ENCODE assay signal across 22 cellular contexts in the genomic region with DNA sequence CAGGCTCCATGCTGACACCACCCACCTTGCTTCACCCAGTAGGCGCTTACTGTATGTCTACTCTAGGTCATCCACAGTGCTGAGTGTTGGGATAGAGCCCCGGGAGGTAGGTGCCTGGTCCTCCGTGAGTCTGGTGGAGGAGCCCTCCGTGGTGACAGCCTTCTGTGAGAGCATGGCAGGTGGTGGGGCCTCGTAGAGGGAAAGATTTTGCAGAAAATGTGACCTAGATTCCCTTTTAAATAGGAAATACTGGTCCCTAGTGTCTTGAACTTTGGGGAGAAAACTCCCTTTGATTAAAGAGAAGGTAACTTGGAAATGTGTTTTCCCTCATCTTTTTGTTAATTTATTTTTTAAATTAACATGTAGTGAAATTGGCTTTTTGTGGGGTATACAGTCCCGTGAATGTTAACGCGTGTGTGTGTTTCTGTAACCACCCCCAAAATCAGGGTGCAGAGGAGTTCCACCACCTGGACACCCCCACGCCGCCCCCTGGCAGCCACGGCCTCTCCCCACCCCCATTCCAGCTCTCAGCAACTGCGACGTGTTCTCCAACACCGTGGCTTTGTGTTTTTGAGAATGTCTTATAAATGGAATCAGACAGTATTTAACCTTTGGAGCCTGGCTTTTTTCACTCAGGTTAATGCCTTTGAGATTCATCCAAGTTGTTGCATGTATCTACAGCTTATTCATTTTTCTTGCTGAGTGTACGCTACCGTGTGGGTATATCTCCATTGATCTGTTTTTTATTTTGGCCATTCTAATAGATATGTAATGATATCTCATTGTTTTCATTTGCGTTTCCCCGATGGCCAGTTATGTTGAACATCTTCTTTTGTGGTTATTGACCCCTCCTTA.
"Had no signal": no experiment of that assay in that cellular context is flagged by ENCODE, and none has a peak within 500 bp of the region (broad histone marks: within the 10 kb centered on the region; RNA-seq: fewer than 3 reads in every experiment).

No MANE protein-coding gene starts in this region.

- H3K27ac ChIP-seq: brain microvascular endothelial cell, colonic mucosa, gastroesophageal sphincter, heart left ventricle, neural progenitor cell, psoas muscle, SK-N-MC, stomach had no signal

- H3K36me3 ChIP-seq: brain microvascular endothelial cell, colonic mucosa, heart left ventricle, neural progenitor cell had no signal

- H3K4me1 ChIP-seq: colonic mucosa, gastroesophageal sphincter, heart left ventricle, neural progenitor cell, psoas muscle, stomach had no signal

- ATAC-seq: activated CD4-positive, alpha-beta T cell treated with anti-CD3 and anti-CD28 coated beads for 36 hours; activated T-helper 17 cell treated with anti-CD3 and anti-CD28 coated beads, Interleukin-2, amount 50 U/mL, for 72 hours; esophagus mucosa; naive thymus-derived CD4-positive, alpha-beta T cell; psoas muscle; right cardiac atrium; stimulated activated effector memory CD8-positive, alpha-beta T cell treated with anti-CD3 and anti-CD28 coated beads, Interleukin-12 subunit alpha, Interleukin-12 subunit beta, amount 100 ng/mL, for 72 hours had no signal

- H3K27ac Mint-ChIP-seq: activated CD4-positive, alpha-beta T cell treated with anti-CD3 and anti-CD28 coated beads for 36 hours; activated naive CD4-positive, alpha-beta T cell treated with anti-CD3 and anti-CD28 coated beads for 36 hours; activated T-helper 17 cell treated with anti-CD3 and anti-CD28 coated beads, Interleukin-2, amount 50 U/mL, for 72 hours; naive thymus-derived CD4-positive, alpha-beta T cell; neural progenitor cell; stimulated activated effector memory CD8-positive, alpha-beta T cell treated with anti-CD3 and anti-CD28 coated beads, Interleukin-12 subunit alpha, Interleukin-12 subunit beta, amount 100 ng/mL, for 72 hours; T-helper 2 cell treated with Interferon-gamma antibody and Interleukin-4, amounts not matched to agents 5 μg/mL and 100 μg/mL, for 36 hours had no signal

- H3K9me3 ChIP-seq: colonic mucosa had no signal

- H3K36me3 Mint-ChIP-seq: neural progenitor cell had no signal

- H3K27me3 ChIP-seq: brain microvascular endothelial cell, colonic mucosa, gastroesophageal sphincter, heart left ventricle, neural progenitor cell, stomach had no signal

- H3K27me3 Mint-ChIP-seq: activated CD4-positive, alpha-beta T cell treated with anti-CD3 and anti-CD28 coated beads for 36 hours; activated T-helper 17 cell treated with anti-CD3 and anti-CD28 coated beads, Interleukin-2, amount 50 U/mL, for 72 hours; central memory CD8-positive, alpha-beta T cell; naive thymus-derived CD4-positive, alpha-beta T cell had no signal

- H3K4me1 Mint-ChIP-seq: activated CD4-positive, alpha-beta T cell treated with anti-CD3 and anti-CD28 coated beads for 36 hours; activated T-helper 17 cell treated with anti-CD3 and anti-CD28 coated beads, Interleukin-2, amount 50 U/mL, for 72 hours; naive thymus-derived CD4-positive, alpha-beta T cell; neural progenitor cell; stimulated activated effector memory CD8-positive, alpha-beta T cell treated with anti-CD3 and anti-CD28 coated beads, Interleukin-12 subunit alpha, Interleukin-12 subunit beta, amount 100 ng/mL, for 72 hours had no signal

- DNase-seq: activated CD4-positive, alpha-beta T cell treated with anti-CD3 and anti-CD28 coated beads for 36 hours; activated naive CD4-positive, alpha-beta T cell treated with anti-CD3 and anti-CD28 coated beads for 36 hours; activated T-cell treated with anti-CD3 and anti-CD28 coated beads for 4 hours; brain microvascular endothelial cell; colonic mucosa; mesenchymal stem cell; naive thymus-derived CD4-positive, alpha-beta T cell; psoas muscle; right cardiac atrium; small intestine; stimulated activated CD4-positive, alpha-beta T cell treated with anti-CD3 and anti-CD28 coated beads, Interleukin-4, amount 100 ng/mL, for 24 hours; trophoblast cell had no signal

- H3K4me3 Mint-ChIP-seq: activated CD4-positive, alpha-beta T cell treated with anti-CD3 and anti-CD28 coated beads for 36 hours; activated naive CD4-positive, alpha-beta T cell treated with anti-CD3 and anti-CD28 coated beads for 36 hours; activated T-helper 17 cell treated with anti-CD3 and anti-CD28 coated beads, Interleukin-2, amount 50 U/mL, for 72 hours; central memory CD8-positive, alpha-beta T cell; naive thymus-derived CD4-positive, alpha-beta T cell; neural progenitor cell; stimulated activated effector memory CD8-positive, alpha-beta T cell treated with anti-CD3 and anti-CD28 coated beads, Interleukin-12 subunit alpha, Interleukin-12 subunit beta, amount 100 ng/mL, for 72 hours; T-helper 2 cell treated with Interferon-gamma antibody and Interleukin-4, amounts not matched to agents 5 μg/mL and 100 μg/mL, for 36 hours had no signal

- H3K4me3 ChIP-seq: colonic mucosa, gastroesophageal sphincter, heart left ventricle, neural progenitor cell, psoas muscle, SK-N-MC, stomach had no signal
